Comparison of ENCODE assay signal across 23 cellular contexts in genomic region chrX:136237074-136237473, GRCh38. TPM values are rescaled to one million over a fixed set of nuclear protein-coding genes. Genes with fewer than 3 reads are reported as not detected.
DNase-seq lines count a peak whose midpoint lies in the region; ATAC-seq, FAIRE-seq and TF ChIP-seq lines count a peak whose summit lies in the region.
"Had no signal": no experiment of that assay in that cellular context is flagged by ENCODE, and none has a peak within 500 bp of the region (broad histone marks: within the 10 kb centered on the region; RNA-seq: fewer than 3 reads in every experiment).

No MANE protein-coding gene starts in this region.

- no peak overlapping the region for H2AFZ ChIP-seq in K562 (ENCODE audit: low read depth, low read length)

- no peaks in the 10 kb centered on the region for H3K27me3 ChIP-seq in K562 (ENCODE audit: control insufficient read depth in 2 of 2, insufficient read depth in 2 of 2, low read length in 2 of 2)

- no peaks in the 10 kb centered on the region for H3K79me2 ChIP-seq in K562 (ENCODE audit: control insufficient read depth, insufficient read depth, low read length)

- DNase-seq in activated CD4-positive, CD25-positive, alpha-beta regulatory T cell (lab: John Stamatoyannopoulos, UW) = no peak
- DNase-seq in K562 (ENCODE audit: extremely low read depth in 1 of 4, low spot score in 3 of 4) (no peak), GM19239 (ENCODE audit: insufficient read length, low spot score) (no peak), cortex of kidney (lab: John Stamatoyannopoulos, UW) (no peak)
- DNase-seq: AML-193; CD4-positive, alpha-beta memory T cell; CD8-positive, alpha-beta memory T cell; COR-L47; DMS 273 treated with DMSO at 0.1 percent for 48 hours; DMS153; DMS53; DMS79; DND-41; EL; GDM1 had no signal

- H3K9ac ChIP-seq in K562 (ENCODE audit: insufficient read depth in 1 of 2, low read depth in 2 of 2, low read length in 2 of 2) = no peak overlapping the region
- H3K9ac ChIP-seq: BLaER1 treated with 17β-estradiol and CSF1 and Interleukin-3, amounts not matched to agents 10 nM and 100 nM had no signal

- H4K20me1 ChIP-seq in K562 (replicated peaks; ENCODE audit: control insufficient read depth, insufficient read depth, low read length) = no peaks in the 10 kb centered on the region

- no peak overlapping the region for H3K27ac ChIP-seq in K562 (ENCODE audit: extremely low read depth, low read depth, low read length)
- H3K27ac ChIP-seq: 22Rv1; A549; BLaER1 treated with 17β-estradiol and CSF1 and Interleukin-3, amounts not matched to agents 10 nM and 100 nM; C4-2B had no signal

- CTCF ChIA-PET in K562 (lab: Yijun Ruan, JAX; ENCODE audit: low intra/inter-chr PET ratio) = no interaction called here

- no peak for TF ChIP-seq RAD21 in K562 (CRISPR knock-in tag; conservative IDR thresholded peaks at IDR 0.05 in 1 of 2, IDR thresholded peaks at IDR 0.05 in 1 of 2)

- in situ Hi-C loops in K562 (cut with MboI) = no loop called here

- no peak for TF ChIP-seq POLR2A in K562 (conservative IDR thresholded peaks at IDR 0.05)

- H3K36me3 ChIP-seq in K562 (ENCODE audit: control insufficient read depth, insufficient read depth, low read length) = peaks cover 47% of the 10 kb centered on the region; the same call in 2 of the 3 replicates

- H3K4me3 ChIP-seq in K562 = no peak overlapping the region
- H3K4me3 ChIP-seq: A549; BLaER1 treated with 17β-estradiol and CSF1 and Interleukin-3, amounts not matched to agents 10 nM and 100 nM; GM12878 had no signal

- peak; percentile 81 to 91 for ATAC-seq in activated CD4-positive, CD25-positive, alpha-beta regulatory T cell treated with anti-CD3 and anti-CD28 coated beads, Interleukin-2, amount 50 U/mL, for 24 hours
- no peak for ATAC-seq in K562
- ATAC-seq: A549, GM12878 had no signal

- 75% methylated on average over 3 of the region's 3 CpGs for WGBS in K562 (ENCODE audit: insufficient coverage, low coverage, missing lambda C conversion rate)

- intact Hi-C loops in K562 (cut with micrococcal nuclease) = no loop called here

- TF ChIP-seq CTCF in K562 (IDR thresholded peaks at IDR 0.05 in 2 of 3, conservative IDR thresholded peaks at IDR 0.05 in 1 of 3; ENCODE audit: insufficient read depth in 2 of 3, low read depth in 1 of 3, low read length in 3 of 3) = no peak

- no peak overlapping the region for H3K4me2 ChIP-seq in K562 (ENCODE audit: insufficient read depth, low read length)
- H3K4me2 ChIP-seq: A549; BLaER1 treated with 17β-estradiol and CSF1 and Interleukin-3, amounts not matched to agents 10 nM and 100 nM had no signal

- BruUV-seq in K562 (replicated peaks; lab: Mats Ljungman, UMichigan) = no TSS peak

- H3K9me1 ChIP-seq in K562 (ENCODE audit: control insufficient read depth, insufficient read depth, low read length) = no peaks in the 10 kb centered on the region

- H3K9me3 ChIP-seq in K562 (replicated peaks; ENCODE audit: control insufficient read depth, insufficient read depth, low read depth, low read length) = no peaks in the 10 kb centered on the region
- H3K9me3 ChIP-seq: A549; BLaER1 treated with 17β-estradiol and CSF1 and Interleukin-3, amounts not matched to agents 10 nM and 100 nM had no signal

- FAIRE-seq in K562 (lab: Jason Lieb, UNC) (no peak), GM19239 (lab: Jason Lieb, UNC) (no peak)
- FAIRE-seq: A549, GM12878, GM12892, GM18507 had no signal

- H3K4me1 ChIP-seq in K562 (replicated peaks in 1 of 2; ENCODE audit: control insufficient read depth in 2 of 2, insufficient read depth in 2 of 2, low read length in 2 of 2) = no peaks in the 10 kb centered on the region
- H3K4me1 ChIP-seq: A549; BLaER1 treated with 17β-estradiol and CSF1 and Interleukin-3, amounts not matched to agents 10 nM and 100 nM had no signal

- TF ChIP-seq EP300 in K562 (IDR thresholded peaks at IDR 0.05; ENCODE audit: low read length) = no peak

- POLR2A ChIA-PET in K562 (lab: Yijun Ruan, JAX) = no interaction called here

TF ChIP-seq in K562, 482 proteins besides CTCF, POLR2A, EP300 and RAD21:
- TF ChIP-seq MITF (IDR thresholded peaks at IDR 0.05) (no peak), TFE3 (CRISPR knock-in tag; IDR thresholded peaks at IDR 0.05) (peak; percentile 21; the same call in 1 of the 2 replicates)

RNA-seq across cellular contexts. Expression of gene MAP7D3, which starts 14.1 kb away (rescaled TPM):
- 6.7 and 33.1 TPM in 2 replicates for total RNA-seq in K562 (2011; cell fraction: chromatin; rRNA removed; ENCODE audit: low replicate concordance)
- total RNA-seq in K562 (2011; cell fraction: nucleolus; rRNA removed) = 4.7 and 5.2 TPM in 2 replicates
- 10.0 and 14.1 TPM in 2 replicates for total RNA-seq in K562 (2011; cell fraction: nucleoplasm; rRNA removed)
- total RNA-seq in K562 (2014; rRNA removed) (23.0 and 27.7 TPM in 2 replicates), K562 (2014; rRNA removed; fragmentation: Illumina TruSeq; extraction: Trizol) (19.6 and 20.9 TPM in 2 replicates), K562 (2015; rRNA removed; fragmentation: Illumina TruSeq; extraction: Trizol) (22.0 TPM in 2 replicates), K562 (2021) (12.6 and 13.3 TPM in 2 replicates)
- polyA plus RNA-seq in K562 (2011; rRNA removed) (6.9 and 13.2 TPM in 2 replicates), K562 (2014; fragmentation: Illumina TruSeq; extraction: Trizol) (15.7 and 20.2 TPM in 2 replicates), K562 (2014; fragmentation: Nextera tagmentation; extraction: Ambion mirVana) (1 to 10 TPM; 9.4 to 9.9 TPM), K562 (2014; rRNA removed) (14.0 and 20.0 TPM in 2 replicates)
- 3.1 and 4.2 TPM in 2 replicates for polyA plus RNA-seq in K562 (2011; cell fraction: cytosol; rRNA removed)
- polyA plus RNA-seq in K562 (2011; cell fraction: nucleus; rRNA removed) = 7.7 and 12.7 TPM in 2 replicates
- polyA plus RNA-seq in K562 (2012) = 8.8 and 13.2 TPM in 2 replicates
- polyA minus RNA-seq in K562 (2011; rRNA and poly(A)+ RNA removed) = 6.6 and 13.2 TPM in 2 replicates
- polyA minus RNA-seq in K562 (2011; cell fraction: cytosol; rRNA and poly(A)+ RNA removed) = 4.6 and 8.1 TPM in 2 replicates
- 7.5 and 8.6 TPM in 2 replicates for polyA minus RNA-seq in K562 (2011; cell fraction: nucleus; rRNA and poly(A)+ RNA removed)
